Comparison of ENCODE assay signal across 8 cellular contexts in genomic region chr12:85076688-85077430, GRCh38. TPM values are rescaled to one million over a fixed set of nuclear protein-coding genes. Genes with fewer than 3 reads are reported as not detected.
DNase-seq lines count a peak whose midpoint lies in the region; ATAC-seq, FAIRE-seq and TF ChIP-seq lines count a peak whose summit lies in the region.

No MANE protein-coding gene starts in this region.

- peaks cover 4% of the 10 kb centered on the region for H3K4me1 Mint-ChIP-seq in nephron
- no peaks in the 10 kb centered on the region for H3K4me1 Mint-ChIP-seq in effector memory CD8-positive, alpha-beta T cell (ENCODE audit: low read depth in 2 of 2)

- no peak overlapping the region for H3K4me3 Mint-ChIP-seq in nephron
- no peak overlapping the region for H3K4me3 Mint-ChIP-seq in effector memory CD8-positive, alpha-beta T cell

- no peaks in the 10 kb centered on the region for H3K9me3 Mint-ChIP-seq in nephron
- H3K9me3 Mint-ChIP-seq in effector memory CD8-positive, alpha-beta T cell, result no peaks in the 10 kb centered on the region

- peak; percentile 63 for TF ChIP-seq CTCF in D721Med (IDR thresholded peaks at IDR 0.05; ENCODE audit: insufficient read depth, missing control alignments)
- TF ChIP-seq CTCF in GM20000 (IDR thresholded peaks at IDR 0.05; ENCODE audit: extremely low read depth, missing control alignments), result peak; percentile 14
- peak; percentile 55 to 69 (median 58) for TF ChIP-seq CTCF in nephron (IDR thresholded peaks at IDR 0.05; ENCODE audit: unreplicated experiment in 3 of 3)

- FAIRE-seq in D721Med (lab: Jason Lieb, UNC), result peak; percentile 94

- no peaks in the 10 kb centered on the region for H3K36me3 Mint-ChIP-seq in nephron (ENCODE audit: low read depth)
- no peaks in the 10 kb centered on the region for H3K36me3 Mint-ChIP-seq in effector memory CD8-positive, alpha-beta T cell (ENCODE audit: insufficient read depth)

- ATAC-seq in effector memory CD8-positive, alpha-beta T cell (replicated peaks), result no peak
- no peak for ATAC-seq in GM21381 (IDR thresholded peaks at IDR 0.05; ENCODE audit: unreplicated experiment)

- peak; percentile 10 for DNase-seq in D721Med (ENCODE audit: insufficient read length, low spot score)
- DNase-seq in GM20000 (ENCODE audit: low spot score), result peak; percentile 25
- DNase-seq in HT1080 (ENCODE audit: low read depth), result peak; percentile 90
- peak; percentile 69 for DNase-seq in NCI-H82 treated with DMSO at 0.1 percent for 48 hours (lab: John Stamatoyannopoulos, UW; ENCODE audit: unreplicated experiment)
- peak; percentile 94 for DNase-seq in dedifferentiated amniotic fluid mesenchymal stem cell (ENCODE audit: extremely low spot score)
- DNase-seq in effector memory CD8-positive, alpha-beta T cell, result no peak

- peak overlapping the region; percentile 15 to 70 (median 57) for H3K27ac Mint-ChIP-seq in nephron
- no peak overlapping the region for H3K27ac Mint-ChIP-seq in effector memory CD8-positive, alpha-beta T cell

- peaks cover 4% of the 10 kb centered on the region for H3K27me3 Mint-ChIP-seq in nephron (ENCODE audit: low read depth)
- H3K27me3 Mint-ChIP-seq in effector memory CD8-positive, alpha-beta T cell, result no peaks in the 10 kb centered on the region

RNA-seq across cellular contexts. Expression of gene LRRIQ1, which starts 40.7 kb away (rescaled TPM):
- 0.06 TPM in 1 of 2 replicates, not detected in the other for total RNA-seq in HT1080 (2014; rRNA removed; shearing (Covaris generic))
- 0.43 and 0.77 TPM in 2 replicates for polyA plus RNA-seq in HT1080 (2015; cell fraction: cytosol; rRNA removed)
- 1.6 and 1.9 TPM in 2 replicates for polyA plus RNA-seq in HT1080 (2015; cell fraction: nucleus; rRNA removed)

RNA-seq across cellular contexts. Expression of gene TSPAN19, which starts 40.8 kb away (rescaled TPM):
- 0.10 TPM in 1 of 2 replicates, not detected in the other for total RNA-seq in HT1080 (2014; rRNA removed; shearing (Covaris generic))
- 0.91 and 0.99 TPM in 2 replicates for polyA plus RNA-seq in HT1080 (2015; cell fraction: cytosol; rRNA removed)
- 4.3 and 4.5 TPM in 2 replicates for polyA plus RNA-seq in HT1080 (2015; cell fraction: nucleus; rRNA removed)

Comparison
In these comparisons a context has a peak if more than half of its experiments do, and no peak if none do; other contexts are left out.
1. DNase-seq: peak in D721Med (single experiment), GM20000 (single experiment), HT1080 (single experiment), NCI-H82 treated with DMSO at 0.1 percent for 48 hours (single experiment) and dedifferentiated amniotic fluid mesenchymal stem cell (single experiment); none in effector memory CD8-positive, alpha-beta T cell (0 of 3).
2. H3K27ac Mint-ChIP-seq: peak in nephron (3 of 3); none in effector memory CD8-positive, alpha-beta T cell (0 of 2).
3. Peak in every context shown above with its lines, with median percentiles within 50 percentile points of each other: CTCF ChIP-seq.